Comparison of ENCODE assay signal across 1 cellular context in the genomic region with DNA sequence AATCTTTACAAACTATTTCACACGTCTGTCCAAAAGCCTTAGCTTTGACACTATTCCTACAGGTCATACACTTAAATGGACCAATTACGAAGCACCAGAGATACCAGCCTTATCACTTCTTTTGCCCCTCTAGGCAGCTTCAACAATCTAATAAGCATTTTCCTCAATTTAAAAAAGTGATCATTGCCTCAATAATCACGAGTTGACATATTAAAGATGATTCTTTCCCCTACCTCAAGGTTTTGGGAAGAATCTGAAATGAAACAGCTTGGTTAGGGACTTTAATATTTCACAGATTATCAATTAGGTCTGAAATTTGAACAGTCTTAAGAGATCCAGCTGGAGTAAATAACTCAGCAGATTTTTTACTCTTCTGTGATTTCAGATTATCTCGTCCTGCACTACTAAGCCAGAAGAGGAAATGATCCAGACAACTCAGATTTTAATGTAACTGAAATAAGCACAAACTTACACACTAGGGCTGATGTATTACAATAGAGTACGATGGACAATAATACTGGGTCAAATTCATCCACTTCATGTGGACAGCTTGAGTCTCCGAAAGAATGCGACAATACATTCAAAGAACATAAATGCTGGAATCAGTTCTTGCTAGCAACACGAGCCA.
TF ChIP-seq lines count a peak whose summit lies in the region.

No MANE protein-coding gene starts in this region.

TF ChIP-seq in endothelial cell of umbilical vein, 7 proteins besides CTCF, POLR2A, EP300 and RAD21:
- TF ChIP-seq EZH2 (IDR thresholded peaks at IDR 0.05; ENCODE audit: borderline replicate concordance, low read depth, low read length, severe bottlenecking): no peak
- no peak for TF ChIP-seq JUN (IDR thresholded peaks at IDR 0.05; ENCODE audit: borderline replicate concordance, insufficient read depth, insufficient read length, low read depth)
- no peak for TF ChIP-seq MYC (IDR thresholded peaks at IDR 0.05; ENCODE audit: low read depth, low read length)
- TF ChIP-seq POLR2AphosphoS5 (IDR thresholded peaks at IDR 0.05; ENCODE audit: insufficient read depth, low read depth, low read length): no peak
- TF ChIP-seq FOS (IDR thresholded peaks at IDR 0.05; ENCODE audit: borderline replicate concordance, insufficient read depth, low read length): no peak
- TF ChIP-seq, protein P1, sequence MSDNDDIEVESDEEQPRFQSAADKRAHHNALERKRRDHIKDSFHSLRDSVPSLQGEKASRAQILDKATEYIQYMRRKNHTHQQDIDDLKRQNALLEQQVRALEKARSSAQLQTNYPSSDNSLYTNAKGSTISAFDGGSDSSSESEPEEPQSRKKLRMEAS (IDR thresholded peaks at IDR 0.05; ENCODE audit: insufficient read depth, insufficient read length): no peak
- no peak for TF ChIP-seq GATA2 (IDR thresholded peaks at IDR 0.05; ENCODE audit: insufficient read depth, insufficient read length, low read depth, low read length)
TF ChIP-seq in endothelial cell of umbilical vein: peak in this region for 0.
